ENCODE assay signal across 19 cellular contexts in the genomic region with DNA sequence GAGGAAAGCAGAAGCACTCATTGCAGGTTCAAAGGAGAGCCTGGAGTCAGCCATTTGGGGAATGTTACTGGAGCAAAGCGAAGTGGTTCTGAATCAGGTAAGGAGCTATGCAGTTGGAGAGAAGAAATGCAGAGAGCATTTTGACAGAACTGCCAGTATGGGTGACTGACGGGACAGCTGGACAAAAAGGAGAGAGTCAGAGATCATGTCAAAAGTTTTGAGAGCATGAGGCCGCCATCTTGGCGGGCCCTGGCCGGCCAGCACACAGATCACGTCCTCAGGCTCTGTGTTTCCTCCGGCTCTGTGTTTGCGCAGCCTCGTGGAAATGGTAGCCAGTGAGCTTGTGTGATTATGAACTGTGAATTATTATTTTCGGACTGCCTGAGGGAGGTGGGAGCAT. TPM values are rescaled to one million over a fixed set of nuclear protein-coding genes. Genes with fewer than 3 reads are reported as not detected.
A peak's percentile ranks its signal among the peaks of the same experiment; 100 is the strongest.
DNase-seq lines count a peak whose midpoint lies in the region; ATAC-seq and TF ChIP-seq lines count a peak whose summit lies in the region.
"Had no signal": no experiment of that assay in that cellular context is flagged by ENCODE, and none has a peak within 500 bp of the region (broad histone marks: within the 10 kb centered on the region; RNA-seq: fewer than 3 reads in every experiment).

No MANE protein-coding gene starts in this region.

- CTCF ChIA-PET in OCI-LY7 (lab: Charles Lee; ENCODE audit: unreplicated experiment), result no interaction called here

- no TSS peak for BruUV-seq in OCI-LY7 (replicated peaks; lab: Mats Ljungman, UMichigan)

- no peak overlapping the region for H2BK15ac ChIP-seq in neuronal stem cell (ENCODE audit: low read length)

- H3K14ac ChIP-seq in neuronal stem cell (ENCODE audit: low read length), result no peak overlapping the region

- H3K9ac ChIP-seq in neuronal stem cell (ENCODE audit: low read depth, low read length, poor library complexity), result no peak overlapping the region
- H3K9ac ChIP-seq: BLaER1 treated with 17β-estradiol and CSF1 and Interleukin-3, amounts not matched to agents 10 nM and 100 nM had no signal

- H3K4me2 ChIP-seq in neuronal stem cell (ENCODE audit: insufficient read depth, low read length, poor library complexity, severe bottlenecking) (no peak overlapping the region), OCI-LY7 (ENCODE audit: low read length) (no peak overlapping the region)
- H3K4me2 ChIP-seq: A549; BLaER1 treated with 17β-estradiol and CSF1 and Interleukin-3, amounts not matched to agents 10 nM and 100 nM had no signal

- no peak overlapping the region for H2BK5ac ChIP-seq in neuronal stem cell (ENCODE audit: low read length)

- no peaks in the 10 kb centered on the region for H3K36me3 Mint-ChIP-seq in activated T-cell treated with anti-CD3 and anti-CD28 coated beads, Interleukin-2, amount 50 U/mL, for 4 hours (ENCODE audit: insufficient read depth)
- H3K36me3 Mint-ChIP-seq: CD8-positive, alpha-beta T cell had no signal

- no CpG with 5 or more reads among the region's 10 CpGs for WGBS in neuronal stem cell (ENCODE audit: extremely low coverage in 2 of 2, insufficient read length in 2 of 2, insufficient replicate concordance in 1 of 2), 2 donors

- H3K9me3 ChIP-seq in neuronal stem cell (replicated peaks in 1 of 2; ENCODE audit: control insufficient read depth in 2 of 2, insufficient read depth in 1 of 2, low read depth in 1 of 2, low read length in 2 of 2) (peaks cover 0 to 2% of the 10 kb centered on the region in 2 donors), OCI-LY7 (ENCODE audit: low read length) (no peaks in the 10 kb centered on the region)
- H3K9me3 ChIP-seq: A549 had no signal

- no peaks in the 10 kb centered on the region for H4K20me1 ChIP-seq in OCI-LY7 (ENCODE audit: insufficient read depth, low read length)
- H4K20me1 ChIP-seq: BLaER1 treated with 17β-estradiol and CSF1 and Interleukin-3, amounts not matched to agents 10 nM and 100 nM had no signal

- TF ChIP-seq CTCF in OCI-LY7 (conservative IDR thresholded peaks at IDR 0.05; ENCODE audit: low read length), result no peak

- no peaks in the 10 kb centered on the region for H3K79me2 ChIP-seq in OCI-LY7 (ENCODE audit: insufficient read depth, low read depth, low read length)

- peaks cover 8% of the 10 kb centered on the region for H3K27me3 Mint-ChIP-seq in activated T-cell treated with anti-CD3 and anti-CD28 coated beads, Interleukin-2, amount 50 U/mL, for 4 hours (ENCODE audit: low read depth)
- H3K27me3 Mint-ChIP-seq: B cell had no signal

- H3K27ac ChIP-seq in neuronal stem cell (replicated peaks; ENCODE audit: low read length), result no peak overlapping the region
- H3K27ac ChIP-seq in OCI-LY7 (ENCODE audit: low read depth, low read length, poor library complexity, severe bottlenecking), result no peak overlapping the region
- H3K27ac ChIP-seq: 22Rv1; A549; BLaER1 treated with 17β-estradiol and CSF1 and Interleukin-3, amounts not matched to agents 10 nM and 100 nM; C4-2B had no signal

- no peaks in the 10 kb centered on the region for H3K27me3 ChIP-seq in neuronal stem cell (ENCODE audit: control insufficient read depth in 3 of 3, insufficient read depth in 3 of 3, low read depth in 1 of 3, low read length in 3 of 3)
- H3K27me3 ChIP-seq: BLaER1 treated with 17β-estradiol and CSF1 and Interleukin-3, amounts not matched to agents 10 nM and 100 nM had no signal

- no peak for ATAC-seq in activated T-cell treated with anti-CD3 and anti-CD28 coated beads, Interleukin-2, amount 50 U/mL, for 4 hours
- ATAC-seq in GM19351 (IDR thresholded peaks at IDR 0.05; ENCODE audit: unreplicated experiment) (no peak), GM18867 (IDR thresholded peaks at IDR 0.05; ENCODE audit: unreplicated experiment) (no peak)
- ATAC-seq: A549; CD8-positive, alpha-beta T cell had no signal

- H3K4me3 Mint-ChIP-seq in activated T-cell treated with anti-CD3 and anti-CD28 coated beads, Interleukin-2, amount 50 U/mL, for 4 hours, result peak overlapping the region; percentile 11
- H3K4me3 Mint-ChIP-seq: B cell; CD4-positive, alpha-beta T cell; CD8-positive, alpha-beta T cell had no signal

- no peak overlapping the region for H3K4ac ChIP-seq in neuronal stem cell (ENCODE audit: low read length)

- no peaks in the 10 kb centered on the region for H3K79me1 ChIP-seq in neuronal stem cell (ENCODE audit: low read depth, low read length)

- H2AFZ ChIP-seq in neuronal stem cell (ENCODE audit: low read length) (no peak overlapping the region), OCI-LY7 (ENCODE audit: low read length) (no peak overlapping the region)

- no peaks in the 10 kb centered on the region for H3K9me2 ChIP-seq in OCI-LY7 (ENCODE audit: insufficient read depth, low read length)

- POLR2A ChIA-PET in OCI-LY7 (lab: Charles Lee), result interaction anchor here (0.6 to 1.8 kb wide), 3 partner anchors 18 to 33 kb away, joined by 3 to 5 read pairs (median 4); no protein-coding TSS in a partner anchor

- no peaks in the 10 kb centered on the region for H3K4me1 Mint-ChIP-seq in activated T-cell treated with anti-CD3 and anti-CD28 coated beads, Interleukin-2, amount 50 U/mL, for 4 hours (ENCODE audit: low read depth)
- H3K4me1 Mint-ChIP-seq: B cell had no signal

- H3K4me3 ChIP-seq in neuronal stem cell (ENCODE audit: low read length in 2 of 2), result no peak overlapping the region
- H3K4me3 ChIP-seq in OCI-LY7 (ENCODE audit: low read depth, low read length, poor library complexity, severe bottlenecking), result no peak overlapping the region
- H3K4me3 ChIP-seq: A549; BLaER1 treated with 17β-estradiol and CSF1 and Interleukin-3, amounts not matched to agents 10 nM and 100 nM had no signal

- no peak for DNase-seq in activated T-cell treated with anti-CD3 and anti-CD28 coated beads, Interleukin-2, amount 50 U/mL, for 4 hours
- DNase-seq in activated T-cell treated with anti-CD3 and anti-CD28 coated beads, Interleukin-2, amount 50 U/mL, for 48 hours, result no peak
- DNase-seq in myocyte (ENCODE audit: low read depth), result peak; percentile 30
- DNase-seq in neuronal stem cell (ENCODE audit: low spot score), result no peak
- DNase-seq in OCI-LY7 (ENCODE audit: low spot score), result no peak
- DNase-seq: AML-193; Caco-2; Calu3; CD4-positive, alpha-beta T cell; CD8-positive, alpha-beta T cell; DMS79 treated with DMSO at 0.1 percent for 48 hours; GF-D8 had no signal

- no peak overlapping the region for H2BK12ac ChIP-seq in neuronal stem cell (ENCODE audit: low read length)

- H2BK120ac ChIP-seq in neuronal stem cell (ENCODE audit: low read depth, low read length), result no peak overlapping the region

- no peak overlapping the region for H3K23ac ChIP-seq in neuronal stem cell (ENCODE audit: low read depth, low read length, poor library complexity)

- intact Hi-C loops in OCI-LY7 (cut with micrococcal nuclease; ENCODE audit: unreplicated experiment), result no loop called here

- no peaks in the 10 kb centered on the region for H3K4me1 ChIP-seq in neuronal stem cell (ENCODE audit: control insufficient read depth in 2 of 2, insufficient read depth in 1 of 2, low read depth in 1 of 2, low read length in 2 of 2)
- no peaks in the 10 kb centered on the region for H3K4me1 ChIP-seq in OCI-LY7 (ENCODE audit: insufficient read depth, low read length, poor library complexity, severe bottlenecking)
- H3K4me1 ChIP-seq: A549, Caco-2 had no signal

- no peak overlapping the region for H4K91ac ChIP-seq in neuronal stem cell (ENCODE audit: low read depth, low read length, poor library complexity)

- no peak overlapping the region for H4K8ac ChIP-seq in neuronal stem cell (ENCODE audit: low read depth, low read length)

- no peaks in the 10 kb centered on the region for H3K36me3 ChIP-seq in neuronal stem cell (replicated peaks in 1 of 2; ENCODE audit: control insufficient read depth in 2 of 2, insufficient read depth in 2 of 2, low read length in 2 of 2)
- no peaks in the 10 kb centered on the region for H3K36me3 ChIP-seq in OCI-LY7 (ENCODE audit: insufficient read depth, low read length)
- H3K36me3 ChIP-seq: BLaER1 treated with 17β-estradiol and CSF1 and Interleukin-3, amounts not matched to agents 10 nM and 100 nM had no signal

- H2AK5ac ChIP-seq in neuronal stem cell (ENCODE audit: low read depth, low read length), result no peak overlapping the region

- peaks cover 7% of the 10 kb centered on the region for H3K9me3 Mint-ChIP-seq in activated T-cell treated with anti-CD3 and anti-CD28 coated beads, Interleukin-2, amount 50 U/mL, for 4 hours
- H3K9me3 Mint-ChIP-seq: CD8-positive, alpha-beta T cell had no signal

- H3K18ac ChIP-seq in neuronal stem cell (ENCODE audit: low read length), result peak overlapping the region; percentile 4

RNA-seq across cellular contexts. Expression of a gene that starts 29.8 kb away (rescaled TPM):
- 100 to 1,000 TPM; 142 to 153 (median 150) TPM for total RNA-seq in activated T-cell treated with anti-CD3 and anti-CD28 coated beads, Interleukin-2, amount 50 U/mL, for 4 hours
- 103 and 106 TPM in 2 replicates for total RNA-seq in myocyte
- 31.1 TPM for polyA plus RNA-seq in myocyte (2012)
- 66.1 TPM for polyA plus RNA-seq in neuronal stem cell (2013, experiment 1 of 2)
- polyA plus RNA-seq in neuronal stem cell (2013, experiment 2 of 2), result 63.4 TPM
- 95.3 and 95.9 TPM in 2 replicates for total RNA-seq in OCI-LY7 (2014; rRNA removed; shearing (Covaris generic))
- 158 and 164 TPM in 2 replicates for total RNA-seq in OCI-LY7 (2022)
